23 cellular contexts compared by ENCODE assay signal in the genomic region with DNA sequence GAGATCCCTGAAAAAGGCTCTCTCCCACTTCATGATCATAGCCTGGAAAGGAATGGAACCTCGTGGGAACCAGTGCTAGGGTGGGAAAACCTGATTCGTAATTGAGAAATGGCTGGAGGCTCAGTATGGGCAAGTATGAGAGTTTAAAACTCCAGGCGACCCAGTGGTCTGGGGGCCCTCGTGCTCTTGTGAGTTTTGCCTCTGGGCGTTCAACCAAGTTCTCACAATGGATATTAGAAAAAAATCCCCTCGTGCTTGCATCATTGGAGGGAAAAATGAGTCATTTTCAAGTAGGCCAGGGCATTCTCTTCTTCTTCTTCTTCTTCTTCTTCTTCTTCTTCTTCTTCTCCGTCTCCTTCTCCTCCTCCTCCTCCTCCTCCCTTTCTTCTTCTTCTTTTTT. TPM values are rescaled to one million over a fixed set of nuclear protein-coding genes. Genes with fewer than 3 reads are reported as not detected.
DNase-seq lines count a peak whose midpoint lies in the region; TF ChIP-seq lines count a peak whose summit lies in the region.
"Had no signal": no experiment of that assay in that cellular context is flagged by ENCODE, and none has a peak within 500 bp of the region (broad histone marks: within the 10 kb centered on the region; RNA-seq: fewer than 3 reads in every experiment).

No MANE protein-coding gene starts in this region.

- no peaks in the 10 kb centered on the region for H3K4me1 ChIP-seq in sigmoid colon
- H3K4me1 ChIP-seq: prostate gland had no signal

- H3K27me3 Mint-ChIP-seq in activated T-helper 2 cell treated with anti-CD3 and anti-CD28 coated beads, Interferon-gamma antibody, Interleukin-2, Interleukin-4, amounts not matched to agents 10 μg/mL and 5 μg/mL and 100 μg/mL, durations not matched to agents 14 hours and 24 hours and 36 hours (ENCODE audit: low read depth): no peaks in the 10 kb centered on the region
- no peaks in the 10 kb centered on the region for H3K27me3 Mint-ChIP-seq in osteocyte (ENCODE audit: unreplicated experiment)
- H3K27me3 Mint-ChIP-seq: B cell had no signal

- H3K27me3 ChIP-seq in sigmoid colon: no peaks in the 10 kb centered on the region
- H3K27me3 ChIP-seq: esophagus muscularis mucosa, thyroid gland had no signal

- no peak overlapping the region for H3K27ac ChIP-seq in sigmoid colon
- H3K27ac ChIP-seq: esophagus muscularis mucosa, prostate gland, thyroid gland had no signal

- H3K4me3 ChIP-seq in sigmoid colon: no peak overlapping the region
- H3K4me3 ChIP-seq: esophagus muscularis mucosa, lung, prostate gland, thyroid gland had no signal

- TF ChIP-seq POLR2A in sigmoid colon (IDR thresholded peaks at IDR 0.05): no peak

- H3K9me3 Mint-ChIP-seq in activated T-helper 2 cell treated with anti-CD3 and anti-CD28 coated beads, Interferon-gamma antibody, Interleukin-2, Interleukin-4, amounts not matched to agents 10 μg/mL and 5 μg/mL and 100 μg/mL, durations not matched to agents 14 hours and 24 hours and 36 hours: no peaks in the 10 kb centered on the region
- H3K9me3 Mint-ChIP-seq in osteocyte (ENCODE audit: unreplicated experiment): peaks cover 6% of the 10 kb centered on the region

- WGBS in sigmoid colon, 2 donors: 84 to 86% methylated on average over 7 of the region's 7 CpGs

- intact Hi-C loops in activated T-helper 2 cell treated with anti-CD3 and anti-CD28 coated beads, Interferon-gamma antibody, Interleukin-2, Interleukin-4, amounts not matched to agents 10 μg/mL and 5 μg/mL and 100 μg/mL, durations not matched to agents 14 hours and 24 hours and 36 hours (cut with micrococcal nuclease): no loop called here
- intact Hi-C loops in sigmoid colon (cut with DNase I): no loop called here

- no peak for TF ChIP-seq EP300 in sigmoid colon (IDR thresholded peaks at IDR 0.05)

- H3K4me1 Mint-ChIP-seq in activated T-helper 2 cell treated with anti-CD3 and anti-CD28 coated beads, Interferon-gamma antibody, Interleukin-2, Interleukin-4, amounts not matched to agents 10 μg/mL and 5 μg/mL and 100 μg/mL, durations not matched to agents 14 hours and 24 hours and 36 hours (ENCODE audit: low read depth): peaks cover 38% of the 10 kb centered on the region
- peaks cover 8% of the 10 kb centered on the region for H3K4me1 Mint-ChIP-seq in osteocyte (ENCODE audit: unreplicated experiment)
- H3K4me1 Mint-ChIP-seq: B cell had no signal

- DNase-seq in SIG-M5 treated with dmso at 0.1 percent for 504 hours (lab: John Stamatoyannopoulos, UW; ENCODE audit: unreplicated experiment) (peak; percentile 2), SIG-M5 (lab: John Stamatoyannopoulos, UW) (no peak), Daoy (ENCODE audit: low read depth) (peak; percentile 38), sigmoid colon (peak; percentile 34), osteocyte (ENCODE audit: extremely low spot score, unreplicated experiment) (no peak), HuH-7.5 (ENCODE audit: low spot score) (no peak), NCI-H1048 (lab: John Stamatoyannopoulos, UW) (no peak)
- DNase-seq in activated T-helper 2 cell treated with anti-CD3 and anti-CD28 coated beads, Interferon-gamma antibody, Interleukin-2, Interleukin-4, amounts not matched to agents 10 μg/mL and 5 μg/mL and 100 μg/mL, durations not matched to agents 14 hours and 24 hours and 36 hours (ENCODE audit: low spot score): no peak
- DNase-seq: cerebellar nuclear complex; DMS79 treated with DMSO at 0.1 percent for 48 hours; effector CD4-positive, alpha-beta T cell; HCEC 1CT; KBM-7; MM.1S; NCI-H1694; NCI-H2171; NCI-H526; T1000; thyroid gland had no signal

- H3K4me3 Mint-ChIP-seq in activated T-helper 2 cell treated with anti-CD3 and anti-CD28 coated beads, Interferon-gamma antibody, Interleukin-2, Interleukin-4, amounts not matched to agents 10 μg/mL and 5 μg/mL and 100 μg/mL, durations not matched to agents 14 hours and 24 hours and 36 hours (ENCODE audit: low read depth): no peak overlapping the region
- no peak overlapping the region for H3K4me3 Mint-ChIP-seq in osteocyte (ENCODE audit: unreplicated experiment)
- H3K4me3 Mint-ChIP-seq: B cell had no signal

- H3K9me3 ChIP-seq in sigmoid colon: no peaks in the 10 kb centered on the region
- H3K9me3 ChIP-seq: esophagus muscularis mucosa, prostate gland, thyroid gland had no signal

- peaks cover 9 to 95% (median 49%) of the 10 kb centered on the region in 4 donors for H3K36me3 ChIP-seq in sigmoid colon
- H3K36me3 ChIP-seq: prostate gland had no signal

- peak overlapping the region; percentile 40 for H3K27ac Mint-ChIP-seq in activated T-helper 2 cell treated with anti-CD3 and anti-CD28 coated beads, Interferon-gamma antibody, Interleukin-2, Interleukin-4, amounts not matched to agents 10 μg/mL and 5 μg/mL and 100 μg/mL, durations not matched to agents 14 hours and 24 hours and 36 hours
- H3K27ac Mint-ChIP-seq in osteocyte (ENCODE audit: unreplicated experiment): no peak overlapping the region
- H3K27ac Mint-ChIP-seq: B cell had no signal

- peaks cover 81% of the 10 kb centered on the region for H3K36me3 Mint-ChIP-seq in activated T-helper 2 cell treated with anti-CD3 and anti-CD28 coated beads, Interferon-gamma antibody, Interleukin-2, Interleukin-4, amounts not matched to agents 10 μg/mL and 5 μg/mL and 100 μg/mL, durations not matched to agents 14 hours and 24 hours and 36 hours (ENCODE audit: low read depth)
- H3K36me3 Mint-ChIP-seq in osteocyte (ENCODE audit: unreplicated experiment): peaks cover 21% of the 10 kb centered on the region

- no peak for TF ChIP-seq CTCF in sigmoid colon (IDR thresholded peaks at IDR 0.05)
- TF ChIP-seq CTCF in osteocyte (IDR thresholded peaks at IDR 0.05): no peak

RNA-seq across cellular contexts. Expression of gene GPR68, which starts 39.1 kb away (rescaled TPM):
- total RNA-seq in Daoy (2014; rRNA removed; shearing (Covaris generic)): 10.1 and 11.6 TPM in 2 replicates
- total RNA-seq in activated T-helper 2 cell treated with anti-CD3 and anti-CD28 coated beads, Interferon-gamma antibody, Interleukin-2, Interleukin-4, amounts not matched to agents 10 μg/mL and 5 μg/mL and 100 μg/mL, durations not matched to agents 14 hours and 24 hours and 36 hours: 5.7 and 6.0 TPM in 2 replicates
- total RNA-seq in sigmoid colon (1 to 10 TPM in 2 of 4 donors, under 1 TPM in 2; 0.66 to 1.7 (median 1.2) TPM), osteocyte (0.11 and 0.50 TPM in 2 replicates)
- polyA plus RNA-seq in sigmoid colon: 1 to 10 TPM in 1 of 3 donors, under 1 TPM in 1, not detected in 1; 0.46 to 1.4 TPM

Comparison
In these comparisons a context has a peak if more than half of its experiments do, and no peak if none do; other contexts are left out.
1. DNase-seq: peak in SIG-M5 treated with dmso at 0.1 percent for 504 hours (single experiment), Daoy (single experiment) and sigmoid colon (single experiment); none in SIG-M5 (single experiment), activated T-helper 2 cell treated with anti-CD3 and anti-CD28 coated beads, Interferon-gamma antibody, Interleukin-2, Interleukin-4, amounts not matched to agents 10 μg/mL and 5 μg/mL and 100 μg/mL, durations not matched to agents 14 hours and 24 hours and 36 hours (single experiment), osteocyte (single experiment), HuH-7.5 (single experiment) and NCI-H1048 (single experiment).